Comparison of ENCODE assay signal across 1 cellular context in the genomic region with DNA sequence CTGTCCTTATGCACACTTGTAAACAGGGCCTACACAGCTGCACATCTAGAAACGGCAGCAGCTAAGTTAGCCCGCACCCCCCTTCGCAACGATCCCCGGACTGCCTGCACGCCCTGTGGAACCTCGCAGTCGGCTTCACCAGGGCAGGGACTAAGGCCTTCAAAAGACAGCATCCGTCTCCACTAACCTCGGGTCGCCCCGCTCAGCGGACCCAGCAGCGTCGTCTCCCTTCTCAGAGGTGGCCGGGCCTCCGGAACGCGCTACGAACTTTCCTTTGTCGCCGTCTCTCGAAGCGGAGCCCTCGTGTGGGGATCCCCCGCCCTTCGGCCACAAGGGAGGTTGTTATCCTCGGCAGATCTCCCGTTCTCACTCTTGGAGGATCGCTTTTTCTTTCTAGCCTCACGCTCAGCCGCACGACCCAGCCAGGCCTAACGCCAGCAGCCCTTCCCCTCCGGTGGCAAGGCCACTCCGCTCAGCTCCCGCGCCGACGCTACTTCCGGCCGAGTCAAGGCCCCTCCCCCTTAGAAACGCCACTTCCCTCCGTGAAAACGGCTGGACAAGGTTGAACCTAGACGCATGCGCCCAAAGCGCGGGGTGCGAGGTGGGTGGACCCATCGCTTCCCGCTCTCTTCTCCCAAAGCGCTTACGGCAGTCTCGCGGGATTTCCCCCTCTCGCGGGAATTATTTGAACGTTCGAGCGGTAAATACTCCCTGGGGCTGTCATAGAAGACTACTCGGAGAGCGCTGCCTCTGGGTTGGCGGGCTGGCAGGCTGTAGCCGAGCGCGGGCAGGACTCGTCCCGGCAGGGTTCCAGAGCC.
TF ChIP-seq lines count a peak whose summit lies in the region.

A gene (minus strand): TSS at position 498 of the 818 bp plus-strand sequence. CDS start 6,616 bp downstream, outside the sequence.
A gene with protein sequence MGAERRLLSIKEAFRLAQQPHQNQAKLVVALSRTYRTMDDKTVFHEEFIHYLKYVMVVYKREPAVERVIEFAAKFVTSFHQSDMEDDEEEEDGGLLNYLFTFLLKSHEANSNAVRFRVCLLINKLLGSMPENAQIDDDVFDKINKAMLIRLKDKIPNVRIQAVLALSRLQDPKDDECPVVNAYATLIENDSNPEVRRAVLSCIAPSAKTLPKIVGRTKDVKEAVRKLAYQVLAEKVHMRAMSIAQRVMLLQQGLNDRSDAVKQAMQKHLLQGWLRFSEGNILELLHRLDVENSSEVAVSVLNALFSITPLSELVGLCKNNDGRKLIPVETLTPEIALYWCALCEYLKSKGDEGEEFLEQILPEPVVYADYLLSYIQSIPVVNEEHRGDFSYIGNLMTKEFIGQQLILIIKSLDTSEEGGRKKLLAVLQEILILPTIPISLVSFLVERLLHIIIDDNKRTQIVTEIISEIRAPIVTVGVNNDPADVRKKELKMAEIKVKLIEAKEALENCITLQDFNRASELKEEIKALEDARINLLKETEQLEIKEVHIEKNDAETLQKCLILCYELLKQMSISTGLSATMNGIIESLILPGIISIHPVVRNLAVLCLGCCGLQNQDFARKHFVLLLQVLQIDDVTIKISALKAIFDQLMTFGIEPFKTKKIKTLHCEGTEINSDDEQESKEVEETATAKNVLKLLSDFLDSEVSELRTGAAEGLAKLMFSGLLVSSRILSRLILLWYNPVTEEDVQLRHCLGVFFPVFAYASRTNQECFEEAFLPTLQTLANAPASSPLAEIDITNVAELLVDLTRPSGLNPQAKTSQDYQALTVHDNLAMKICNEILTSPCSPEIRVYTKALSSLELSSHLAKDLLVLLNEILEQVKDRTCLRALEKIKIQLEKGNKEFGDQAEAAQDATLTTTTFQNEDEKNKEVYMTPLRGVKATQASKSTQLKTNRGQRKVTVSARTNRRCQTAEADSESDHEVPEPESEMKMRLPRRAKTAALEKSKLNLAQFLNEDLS (plus strand): TSS at position 720 of the 818 bp plus-strand sequence. CDS start 99 bp downstream, outside the sequence.

TF ChIP-seq in K562, 482 proteins besides CTCF, POLR2A, EP300 and RAD21 (continued from another document and continues in another):
- TF ChIP-seq, protein P1, sequence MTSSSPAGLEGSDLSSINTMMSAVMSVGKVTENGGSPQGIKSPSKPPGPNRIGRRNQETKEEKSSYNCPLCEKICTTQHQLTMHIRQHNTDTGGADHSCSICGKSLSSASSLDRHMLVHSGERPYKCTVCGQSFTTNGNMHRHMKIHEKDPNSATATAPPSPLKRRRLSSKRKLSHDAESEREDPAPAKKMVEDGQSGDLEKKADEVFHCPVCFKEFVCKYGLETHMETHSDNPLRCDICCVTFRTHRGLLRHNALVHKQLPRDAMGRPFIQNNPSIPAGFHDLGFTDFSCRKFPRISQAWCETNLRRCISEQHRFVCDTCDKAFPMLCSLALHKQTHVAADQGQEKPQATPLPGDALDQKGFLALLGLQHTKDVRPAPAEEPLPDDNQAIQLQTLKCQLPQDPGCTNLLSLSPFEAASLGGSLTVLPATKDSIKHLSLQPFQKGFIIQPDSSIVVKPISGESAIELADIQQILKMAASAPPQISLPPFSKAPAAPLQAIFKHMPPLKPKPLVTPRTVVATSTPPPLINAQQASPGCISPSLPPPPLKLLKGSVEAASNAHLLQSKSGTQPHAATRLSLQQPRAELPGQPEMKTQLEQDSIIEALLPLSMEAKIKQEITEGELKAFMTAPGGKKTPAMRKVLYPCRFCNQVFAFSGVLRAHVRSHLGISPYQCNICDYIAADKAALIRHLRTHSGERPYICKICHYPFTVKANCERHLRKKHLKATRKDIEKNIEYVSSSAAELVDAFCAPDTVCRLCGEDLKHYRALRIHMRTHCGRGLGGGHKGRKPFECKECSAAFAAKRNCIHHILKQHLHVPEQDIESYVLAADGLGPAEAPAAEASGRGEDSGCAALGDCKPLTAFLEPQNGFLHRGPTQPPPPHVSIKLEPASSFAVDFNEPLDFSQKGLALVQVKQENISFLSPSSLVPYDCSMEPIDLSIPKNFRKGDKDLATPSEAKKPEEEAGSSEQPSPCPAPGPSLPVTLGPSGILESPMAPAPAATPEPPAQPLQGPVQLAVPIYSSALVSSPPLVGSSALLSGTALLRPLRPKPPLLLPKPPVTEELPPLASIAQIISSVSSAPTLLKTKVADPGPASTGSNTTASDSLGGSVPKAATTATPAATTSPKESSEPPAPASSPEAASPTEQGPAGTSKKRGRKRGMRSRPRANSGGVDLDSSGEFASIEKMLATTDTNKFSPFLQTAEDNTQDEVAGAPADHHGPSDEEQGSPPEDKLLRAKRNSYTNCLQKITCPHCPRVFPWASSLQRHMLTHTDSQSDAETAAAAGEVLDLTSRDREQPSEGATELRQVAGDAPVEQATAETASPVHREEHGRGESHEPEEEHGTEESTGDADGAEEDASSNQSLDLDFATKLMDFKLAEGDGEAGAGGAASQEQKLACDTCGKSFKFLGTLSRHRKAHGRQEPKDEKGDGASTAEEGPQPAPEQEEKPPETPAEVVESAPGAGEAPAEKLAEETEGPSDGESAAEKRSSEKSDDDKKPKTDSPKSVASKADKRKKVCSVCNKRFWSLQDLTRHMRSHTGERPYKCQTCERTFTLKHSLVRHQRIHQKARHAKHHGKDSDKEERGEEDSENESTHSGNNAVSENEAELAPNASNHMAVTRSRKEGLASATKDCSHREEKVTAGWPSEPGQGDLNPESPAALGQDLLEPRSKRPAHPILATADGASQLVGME (CRISPR knock-in tag; IDR thresholded peaks at IDR 0.05): no peak
- TF ChIP-seq ZC3H8 (IDR thresholded peaks at IDR 0.05): no peak
- no peak for TF ChIP-seq ZNF778 (CRISPR knock-in tag; IDR thresholded peaks at IDR 0.05)
- TF ChIP-seq U2AF1 (optimal IDR thresholded peaks at IDR 0.05; ENCODE audit: low read depth, low read length): no peak
- peak; percentile 74; the same call in 1 of the 2 replicates for TF ChIP-seq ZZZ3 (IDR thresholded peaks at IDR 0.05)
- 0 out of 2 replicates have a peak, but pooled peaks have one; percentile 12 for TF ChIP-seq NFIX (CRISPR knock-in tag; IDR thresholded peaks at IDR 0.05; ENCODE audit: low read depth)
- peak; percentile 87 for TF ChIP-seq ETV5 (CRISPR knock-in tag; IDR thresholded peaks at IDR 0.05; ENCODE audit: low read depth)
- TF ChIP-seq SREBF1 (IDR thresholded peaks at IDR 0.05; ENCODE audit: borderline replicate concordance, low read depth, low read length): no peak
- TF ChIP-seq, protein P2, sequence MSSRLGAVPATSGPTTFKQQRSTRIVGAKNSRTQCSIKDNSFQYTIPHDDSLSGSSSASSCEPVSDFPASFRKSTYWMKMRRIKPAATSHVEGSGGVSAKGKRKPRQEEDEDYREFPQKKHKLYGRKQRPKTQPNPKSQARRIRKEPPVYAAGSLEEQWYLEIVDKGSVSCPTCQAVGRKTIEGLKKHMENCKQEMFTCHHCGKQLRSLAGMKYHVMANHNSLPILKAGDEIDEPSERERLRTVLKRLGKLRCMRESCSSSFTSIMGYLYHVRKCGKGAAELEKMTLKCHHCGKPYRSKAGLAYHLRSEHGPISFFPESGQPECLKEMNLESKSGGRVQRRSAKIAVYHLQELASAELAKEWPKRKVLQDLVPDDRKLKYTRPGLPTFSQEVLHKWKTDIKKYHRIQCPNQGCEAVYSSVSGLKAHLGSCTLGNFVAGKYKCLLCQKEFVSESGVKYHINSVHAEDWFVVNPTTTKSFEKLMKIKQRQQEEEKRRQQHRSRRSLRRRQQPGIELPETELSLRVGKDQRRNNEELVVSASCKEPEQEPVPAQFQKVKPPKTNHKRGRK (tag; IDR thresholded peaks at IDR 0.05): no peak
- no peak for TF ChIP-seq CHD4 (IDR thresholded peaks at IDR 0.05; ENCODE audit: insufficient read depth, insufficient replicate concordance, low read depth, low read length, poor library complexity, severe bottlenecking)
- peak; percentile 73; the same call in 1 of the 2 replicates for TF ChIP-seq KAT7 (CRISPR knock-in tag; IDR thresholded peaks at IDR 0.05; ENCODE audit: borderline replicate concordance)
- TF ChIP-seq, protein P3, sequence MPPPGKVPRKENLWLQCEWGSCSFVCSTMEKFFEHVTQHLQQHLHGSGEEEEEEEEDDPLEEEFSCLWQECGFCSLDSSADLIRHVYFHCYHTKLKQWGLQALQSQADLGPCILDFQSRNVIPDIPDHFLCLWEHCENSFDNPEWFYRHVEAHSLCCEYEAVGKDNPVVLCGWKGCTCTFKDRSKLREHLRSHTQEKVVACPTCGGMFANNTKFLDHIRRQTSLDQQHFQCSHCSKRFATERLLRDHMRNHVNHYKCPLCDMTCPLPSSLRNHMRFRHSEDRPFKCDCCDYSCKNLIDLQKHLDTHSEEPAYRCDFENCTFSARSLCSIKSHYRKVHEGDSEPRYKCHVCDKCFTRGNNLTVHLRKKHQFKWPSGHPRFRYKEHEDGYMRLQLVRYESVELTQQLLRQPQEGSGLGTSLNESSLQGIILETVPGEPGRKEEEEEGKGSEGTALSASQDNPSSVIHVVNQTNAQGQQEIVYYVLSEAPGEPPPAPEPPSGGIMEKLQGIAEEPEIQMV (tag; conservative IDR thresholded peaks at IDR 0.05; ENCODE audit: low read depth): no peak
- TF ChIP-seq SUPT5H (IDR thresholded peaks at IDR 0.05): peak; percentile 98
- no peak for TF ChIP-seq DNMT1 (IDR thresholded peaks at IDR 0.05)
- TF ChIP-seq XRCC4 (IDR thresholded peaks at IDR 0.05; ENCODE audit: extremely low read depth, insufficient read depth, insufficient read length): no peak
- TF ChIP-seq HDAC2 (IDR thresholded peaks at IDR 0.05): no peak
- no peak for TF ChIP-seq SNRNP70 (optimal IDR thresholded peaks at IDR 0.05; ENCODE audit: low read depth, low read length)
- TF ChIP-seq, protein P4, sequence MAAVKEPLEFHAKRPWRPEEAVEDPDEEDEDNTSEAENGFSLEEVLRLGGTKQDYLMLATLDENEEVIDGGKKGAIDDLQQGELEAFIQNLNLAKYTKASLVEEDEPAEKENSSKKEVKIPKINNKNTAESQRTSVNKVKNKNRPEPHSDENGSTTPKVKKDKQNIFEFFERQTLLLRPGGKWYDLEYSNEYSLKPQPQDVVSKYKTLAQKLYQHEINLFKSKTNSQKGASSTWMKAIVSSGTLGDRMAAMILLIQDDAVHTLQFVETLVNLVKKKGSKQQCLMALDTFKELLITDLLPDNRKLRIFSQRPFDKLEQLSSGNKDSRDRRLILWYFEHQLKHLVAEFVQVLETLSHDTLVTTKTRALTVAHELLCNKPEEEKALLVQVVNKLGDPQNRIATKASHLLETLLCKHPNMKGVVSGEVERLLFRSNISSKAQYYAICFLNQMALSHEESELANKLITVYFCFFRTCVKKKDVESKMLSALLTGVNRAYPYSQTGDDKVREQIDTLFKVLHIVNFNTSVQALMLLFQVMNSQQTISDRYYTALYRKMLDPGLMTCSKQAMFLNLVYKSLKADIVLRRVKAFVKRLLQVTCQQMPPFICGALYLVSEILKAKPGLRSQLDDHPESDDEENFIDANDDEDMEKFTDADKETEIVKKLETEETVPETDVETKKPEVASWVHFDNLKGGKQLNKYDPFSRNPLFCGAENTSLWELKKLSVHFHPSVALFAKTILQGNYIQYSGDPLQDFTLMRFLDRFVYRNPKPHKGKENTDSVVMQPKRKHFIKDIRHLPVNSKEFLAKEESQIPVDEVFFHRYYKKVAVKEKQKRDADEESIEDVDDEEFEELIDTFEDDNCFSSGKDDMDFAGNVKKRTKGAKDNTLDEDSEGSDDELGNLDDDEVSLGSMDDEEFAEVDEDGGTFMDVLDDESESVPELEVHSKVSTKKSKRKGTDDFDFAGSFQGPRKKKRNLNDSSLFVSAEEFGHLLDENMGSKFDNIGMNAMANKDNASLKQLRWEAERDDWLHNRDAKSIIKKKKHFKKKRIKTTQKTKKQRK (IDR thresholded peaks at IDR 0.05; ENCODE audit: borderline replicate concordance, low read depth, low read length): no peak
- TF ChIP-seq ZNF224 (CRISPR knock-in tag; IDR thresholded peaks at IDR 0.05): peak; percentile 94; the same call in 1 of the 2 replicates
- no peak for TF ChIP-seq TEAD1 (CRISPR knock-in tag; IDR thresholded peaks at IDR 0.05)
- no peak for TF ChIP-seq ZNF780A (CRISPR knock-in tag; IDR thresholded peaks at IDR 0.05)
- no peak for TF ChIP-seq GATA2 (CRISPR knock-in tag; IDR thresholded peaks at IDR 0.05)
- no peak for TF ChIP-seq BACH1 (tag; IDR thresholded peaks at IDR 0.05)
- TF ChIP-seq, protein P5, sequence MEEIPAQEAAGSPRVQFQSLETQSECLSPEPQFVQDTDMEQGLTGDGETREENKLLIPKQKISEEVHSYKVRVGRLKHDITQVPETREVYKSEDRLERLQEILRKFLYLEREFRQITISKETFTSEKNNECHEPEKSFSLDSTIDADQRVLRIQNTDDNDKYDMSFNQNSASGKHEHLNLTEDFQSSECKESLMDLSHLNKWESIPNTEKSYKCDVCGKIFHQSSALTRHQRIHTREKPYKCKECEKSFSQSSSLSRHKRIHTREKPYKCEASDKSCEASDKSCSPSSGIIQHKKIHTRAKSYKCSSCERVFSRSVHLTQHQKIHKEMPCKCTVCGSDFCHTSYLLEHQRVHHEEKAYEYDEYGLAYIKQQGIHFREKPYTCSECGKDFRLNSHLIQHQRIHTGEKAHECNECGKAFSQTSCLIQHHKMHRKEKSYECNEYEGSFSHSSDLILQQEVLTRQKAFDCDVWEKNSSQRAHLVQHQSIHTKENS (CRISPR knock-in tag; IDR thresholded peaks at IDR 0.05): no peak
- TF ChIP-seq RFX7 (CRISPR knock-in tag; IDR thresholded peaks at IDR 0.05): no peak
- TF ChIP-seq SLC30A9 (CRISPR knock-in tag; IDR thresholded peaks at IDR 0.05): no peak
- no peak for TF ChIP-seq SRSF9 (IDR thresholded peaks at IDR 0.05; ENCODE audit: borderline replicate concordance, low read depth, low read length)
- TF ChIP-seq ZNF445 (CRISPR knock-in tag; IDR thresholded peaks at IDR 0.05; ENCODE audit: low read depth): no peak
- peak; percentile 17 for TF ChIP-seq ZNF12 (CRISPR knock-in tag; IDR thresholded peaks at IDR 0.05)
- TF ChIP-seq OTX1 (CRISPR knock-in tag; IDR thresholded peaks at IDR 0.05): no peak
- TF ChIP-seq, protein P6, sequence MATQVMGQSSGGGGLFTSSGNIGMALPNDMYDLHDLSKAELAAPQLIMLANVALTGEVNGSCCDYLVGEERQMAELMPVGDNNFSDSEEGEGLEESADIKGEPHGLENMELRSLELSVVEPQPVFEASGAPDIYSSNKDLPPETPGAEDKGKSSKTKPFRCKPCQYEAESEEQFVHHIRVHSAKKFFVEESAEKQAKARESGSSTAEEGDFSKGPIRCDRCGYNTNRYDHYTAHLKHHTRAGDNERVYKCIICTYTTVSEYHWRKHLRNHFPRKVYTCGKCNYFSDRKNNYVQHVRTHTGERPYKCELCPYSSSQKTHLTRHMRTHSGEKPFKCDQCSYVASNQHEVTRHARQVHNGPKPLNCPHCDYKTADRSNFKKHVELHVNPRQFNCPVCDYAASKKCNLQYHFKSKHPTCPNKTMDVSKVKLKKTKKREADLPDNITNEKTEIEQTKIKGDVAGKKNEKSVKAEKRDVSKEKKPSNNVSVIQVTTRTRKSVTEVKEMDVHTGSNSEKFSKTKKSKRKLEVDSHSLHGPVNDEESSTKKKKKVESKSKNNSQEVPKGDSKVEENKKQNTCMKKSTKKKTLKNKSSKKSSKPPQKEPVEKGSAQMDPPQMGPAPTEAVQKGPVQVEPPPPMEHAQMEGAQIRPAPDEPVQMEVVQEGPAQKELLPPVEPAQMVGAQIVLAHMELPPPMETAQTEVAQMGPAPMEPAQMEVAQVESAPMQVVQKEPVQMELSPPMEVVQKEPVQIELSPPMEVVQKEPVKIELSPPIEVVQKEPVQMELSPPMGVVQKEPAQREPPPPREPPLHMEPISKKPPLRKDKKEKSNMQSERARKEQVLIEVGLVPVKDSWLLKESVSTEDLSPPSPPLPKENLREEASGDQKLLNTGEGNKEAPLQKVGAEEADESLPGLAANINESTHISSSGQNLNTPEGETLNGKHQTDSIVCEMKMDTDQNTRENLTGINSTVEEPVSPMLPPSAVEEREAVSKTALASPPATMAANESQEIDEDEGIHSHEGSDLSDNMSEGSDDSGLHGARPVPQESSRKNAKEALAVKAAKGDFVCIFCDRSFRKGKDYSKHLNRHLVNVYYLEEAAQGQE (CRISPR knock-in tag; IDR thresholded peaks at IDR 0.05; ENCODE audit: low read depth): no peak
- no peak for TF ChIP-seq COPS2 (conservative IDR thresholded peaks at IDR 0.05)
- TF ChIP-seq ARNT (IDR thresholded peaks at IDR 0.05): no peak
- no peak for TF ChIP-seq SRSF1 (IDR thresholded peaks at IDR 0.05; ENCODE audit: low read depth, low read length)
- peak; percentile 75 for TF ChIP-seq RBBP5 (IDR thresholded peaks at IDR 0.05; ENCODE audit: borderline replicate concordance, insufficient read depth, low read length, poor library complexity, severe bottlenecking)
